In genomic region chr2:202425036-202425435, GRCh38 we compare ENCODE assay signal across 22 cellular contexts. TPM values are rescaled to one million over a fixed set of nuclear protein-coding genes. Genes with fewer than 3 reads are reported as not detected.
DNase-seq lines count a peak whose midpoint lies in the region; ATAC-seq and TF ChIP-seq lines count a peak whose summit lies in the region.
"Had no signal": no experiment of that assay in that cellular context is flagged by ENCODE, and none has a peak within 500 bp of the region (broad histone marks: within the 10 kb centered on the region; RNA-seq: fewer than 3 reads in every experiment).

No MANE protein-coding gene starts in this region.

- H3K4me1 ChIP-seq in breast epithelium (no peaks in the 10 kb centered on the region), RWPE2 (ENCODE audit: insufficient read depth, poor library complexity, severe bottlenecking) (no peaks in the 10 kb centered on the region)

- CTCF ChIA-PET in MCF 10A (lab: Yijun Ruan, JAX), result interaction anchor here (0.7 kb wide), 1 partner anchor 10 kb away, joined by 4 read pairs; no protein-coding TSS in a partner anchor

- DNase-seq in MCF 10A (ENCODE audit: unreplicated experiment) (peak; percentile 2), breast epithelium (ENCODE audit: low spot score in 2 of 2) (no peak), RWPE2 (ENCODE audit: low spot score) (no peak), epithelial cell of esophagus (ENCODE audit: low read depth) (peak; percentile 31), renal cortical epithelial cell (ENCODE audit: low read depth) (peak; percentile 29), epidermal melanocyte (ENCODE audit: insufficient read length, low spot score) (no peak), type B pancreatic cell (ENCODE audit: extremely low spot score, unreplicated experiment) (no peak)
- DNase-seq: 8988T; CD4-positive, CD25-positive, alpha-beta regulatory T cell; COR-L47; DMS 273 treated with DMSO at 0.1 percent for 48 hours; GDM1; NCI-H1048; NCI-H1436 treated with DMSO at 0.1 percent for 48 hours; NCI-H2029; NCI-H2171; NK-92 treated with Interleukin-12 subunit alpha and Interleukin-12 subunit beta, amount 100 ng/mL, for 24 hours; SIG-M5 had no signal

- BruUV-seq in MCF 10A (replicated peaks; lab: Mats Ljungman, UMichigan), result no TSS peak

- H3K36me3 Mint-ChIP-seq in MCF 10A (ENCODE audit: insufficient read depth, unreplicated experiment) (no peaks in the 10 kb centered on the region), type B pancreatic cell (peaks cover 14% of the 10 kb centered on the region)

- TF ChIP-seq POLR2A in breast epithelium (IDR thresholded peaks at IDR 0.05), result no peak

- H3K27me3 Mint-ChIP-seq in MCF 10A (ENCODE audit: insufficient read depth, unreplicated experiment) (no peaks in the 10 kb centered on the region), type B pancreatic cell (no peaks in the 10 kb centered on the region)
- H3K27me3 Mint-ChIP-seq: CD4-positive, CD25-positive, alpha-beta regulatory T cell had no signal

- H3K9me3 ChIP-seq in breast epithelium, result no peaks in the 10 kb centered on the region
- no peaks in the 10 kb centered on the region for H3K9me3 ChIP-seq in RWPE2 (ENCODE audit: severe bottlenecking)
- H3K9me3 ChIP-seq: HAP-1 had no signal

- no peaks in the 10 kb centered on the region for H3K4me1 Mint-ChIP-seq in MCF 10A (ENCODE audit: insufficient read depth, unreplicated experiment)
- H3K4me1 Mint-ChIP-seq in type B pancreatic cell (ENCODE audit: unreplicated experiment), result no peaks in the 10 kb centered on the region

- ATAC-seq in RWPE2 (ENCODE audit: low read depth) (peak; percentile 52; the same call in 1 of the 3 replicates), HG03039 (IDR thresholded peaks at IDR 0.05; ENCODE audit: unreplicated experiment) (no peak)

- H3K27ac Mint-ChIP-seq in MCF 10A (ENCODE audit: low read depth, unreplicated experiment) (no peak overlapping the region), type B pancreatic cell (no peak overlapping the region)
- H3K27ac Mint-ChIP-seq: B cell; CD4-positive, CD25-positive, alpha-beta regulatory T cell had no signal

- TF ChIP-seq CTCF in MCF 10A (IDR thresholded peaks at IDR 0.05; ENCODE audit: unreplicated experiment) (no peak), breast epithelium (IDR thresholded peaks at IDR 0.05) (no peak), RWPE2 (IDR thresholded peaks at IDR 0.05; ENCODE audit: poor library complexity, severe bottlenecking) (no peak), epithelial cell of esophagus (IDR thresholded peaks at IDR 0.05; ENCODE audit: insufficient read depth, low read depth, low read length, missing control alignments) (no peak), type B pancreatic cell (conservative IDR thresholded peaks at IDR 0.05) (no peak)

- H3K27me3 ChIP-seq in breast epithelium (no peaks in the 10 kb centered on the region), RWPE2 (ENCODE audit: insufficient read depth, poor library complexity, severe bottlenecking) (no peaks in the 10 kb centered on the region)

- H3K27ac ChIP-seq in breast epithelium (no peak overlapping the region), RWPE2 (ENCODE audit: poor library complexity, severe bottlenecking) (no peak overlapping the region)
- H3K27ac ChIP-seq: KMS-11 had no signal

- H3K4me3 ChIP-seq in breast epithelium (no peak overlapping the region), RWPE2 (ENCODE audit: severe bottlenecking) (no peak overlapping the region), epithelial cell of esophagus (ENCODE audit: low read length) (no peak overlapping the region)
- H3K4me3 ChIP-seq: HAP-1 had no signal

- H3K36me3 ChIP-seq in breast epithelium (no peaks in the 10 kb centered on the region), RWPE2 (ENCODE audit: low read depth) (no peaks in the 10 kb centered on the region)
- H3K36me3 ChIP-seq: HAP-1 had no signal

- H3K9me3 Mint-ChIP-seq in MCF 10A (ENCODE audit: unreplicated experiment) (no peaks in the 10 kb centered on the region), type B pancreatic cell (no peaks in the 10 kb centered on the region)

- POLR2A ChIA-PET in MCF 10A (lab: Yijun Ruan, JAX), result interaction anchor here (0.5 kb wide), 1 partner anchor 39 kb away, joined by 3 read pairs; no protein-coding TSS in a partner anchor

- H3K4me3 Mint-ChIP-seq in MCF 10A (ENCODE audit: unreplicated experiment) (no peak overlapping the region), type B pancreatic cell (no peak overlapping the region)
- H3K4me3 Mint-ChIP-seq: B cell; CD4-positive, CD25-positive, alpha-beta regulatory T cell had no signal

- intact Hi-C loops in MCF 10A (cut with micrococcal nuclease) (no loop called here), breast epithelium (cut with DNase I; ENCODE audit: low total_unique reads) (no loop called here)

RNA-seq across cellular contexts. Expression of gene BMPR2, which starts 48.9 kb away (rescaled TPM):
- total RNA-seq in MCF 10A (2022) (27.4 and 30.5 TPM in 2 replicates), breast epithelium (10 to 100 TPM; 48.8 to 70.4 (median 63.2) TPM), renal cortical epithelial cell (19.4 and 65.7 TPM in 2 replicates), type B pancreatic cell (ENCODE audit: low replicate concordance) (32.1 and 34.8 TPM in 2 replicates)

Comparison
In these comparisons a context has a peak if more than half of its experiments do, and no peak if none do; other contexts are left out.
1. DNase-seq: peak in MCF 10A (single experiment), epithelial cell of esophagus (single experiment) and renal cortical epithelial cell (single experiment); none in breast epithelium (0 of 2), RWPE2 (single experiment), epidermal melanocyte (single experiment) and type B pancreatic cell (single experiment).